ENCODE assay signal across 8 cellular contexts in the genomic region with DNA sequence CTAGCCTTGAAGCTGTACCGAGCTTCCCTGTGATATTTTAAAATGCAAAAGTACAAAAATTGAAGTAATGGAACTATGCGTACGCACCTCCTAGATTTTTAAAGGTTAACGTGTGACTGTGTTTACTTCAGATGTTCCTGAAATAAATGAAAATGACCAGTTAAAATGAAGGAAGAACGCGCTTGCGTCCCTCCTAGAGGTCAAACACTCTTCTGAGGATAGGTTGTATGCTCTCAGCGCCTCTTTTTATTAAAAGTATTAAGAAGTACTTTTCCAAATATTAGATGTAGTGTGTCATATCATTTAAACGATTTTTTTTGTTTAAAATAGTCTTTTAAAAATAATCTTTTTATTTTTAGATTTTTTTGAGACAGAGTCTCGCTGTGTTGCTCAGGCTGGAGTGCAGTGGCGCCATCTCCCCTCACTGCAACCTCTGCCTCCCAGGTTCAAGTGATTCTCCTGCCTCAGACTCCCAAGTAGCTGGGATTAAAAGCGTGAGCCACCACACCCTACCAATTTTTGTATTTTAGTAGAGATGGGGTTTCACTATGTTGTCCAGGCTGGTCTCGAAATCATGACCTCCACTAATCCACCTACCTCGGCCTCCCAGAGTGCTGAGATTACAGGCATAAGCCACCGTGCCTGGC. TPM values are rescaled to one million over a fixed set of nuclear protein-coding genes. Genes with fewer than 3 reads are reported as not detected.
DNase-seq lines count a peak whose midpoint lies in the region; ATAC-seq lines count a peak whose summit lies in the region.

No MANE protein-coding gene starts in this region.

- H3K27me3 Mint-ChIP-seq in dendritic cell treated with granulocyte-macrophage colony-stimulating factor and Interleukin-4, amounts not matched to agents 40 ng/mL and 50 ng/mL, for 4 days = no peaks in the 10 kb centered on the region
- no peaks in the 10 kb centered on the region for H3K27me3 Mint-ChIP-seq in naive thymus-derived CD8-positive, alpha-beta T cell

- peaks cover 34% of the 10 kb centered on the region for H3K36me3 Mint-ChIP-seq in dendritic cell treated with granulocyte-macrophage colony-stimulating factor and Interleukin-4, amounts not matched to agents 40 ng/mL and 50 ng/mL, for 4 days (ENCODE audit: low read depth)
- H3K36me3 Mint-ChIP-seq in naive thymus-derived CD8-positive, alpha-beta T cell = peaks cover 0 to 9% (median 6%) of the 10 kb centered on the region in 3 donors

- no peaks in the 10 kb centered on the region for H3K36me3 ChIP-seq in MG63

- peak overlapping the region; percentile 99 for H3K27ac Mint-ChIP-seq in dendritic cell treated with granulocyte-macrophage colony-stimulating factor and Interleukin-4, amounts not matched to agents 40 ng/mL and 50 ng/mL, for 4 days
- peak overlapping the region; percentile 91 to 98 (median 96) for H3K27ac Mint-ChIP-seq in naive thymus-derived CD8-positive, alpha-beta T cell

- H3K4me3 Mint-ChIP-seq in dendritic cell treated with granulocyte-macrophage colony-stimulating factor and Interleukin-4, amounts not matched to agents 40 ng/mL and 50 ng/mL, for 4 days = peak overlapping the region; percentile 93
- peak overlapping the region; percentile 93 to 98 (median 96) for H3K4me3 Mint-ChIP-seq in naive thymus-derived CD8-positive, alpha-beta T cell

- DNase-seq in MG63 = peak; percentile 8
- DNase-seq in naive thymus-derived CD8-positive, alpha-beta T cell = no peak
- no peak for DNase-seq in NCI-H2196 treated with DMSO at 0.1 percent for 48 hours (lab: John Stamatoyannopoulos, UW; ENCODE audit: unreplicated experiment)
- no peak for DNase-seq in NCI-H446 treated with DMSO at 0.1 percent for 48 hours (lab: John Stamatoyannopoulos, UW)
- DNase-seq in SIG-M5 (lab: John Stamatoyannopoulos, UW) = no peak
- DNase-seq in germinal center (ENCODE audit: low spot score) = no peak

- peaks cover 36% of the 10 kb centered on the region for H3K4me1 Mint-ChIP-seq in dendritic cell treated with granulocyte-macrophage colony-stimulating factor and Interleukin-4, amounts not matched to agents 40 ng/mL and 50 ng/mL, for 4 days (ENCODE audit: low read depth)
- H3K4me1 Mint-ChIP-seq in naive thymus-derived CD8-positive, alpha-beta T cell = peaks cover 6 to 34% (median 18%) of the 10 kb centered on the region in 4 donors

- H3K4me3 ChIP-seq in MG63 = peak overlapping the region; percentile 68

- H3K9me3 Mint-ChIP-seq in dendritic cell treated with granulocyte-macrophage colony-stimulating factor and Interleukin-4, amounts not matched to agents 40 ng/mL and 50 ng/mL, for 4 days = no peaks in the 10 kb centered on the region
- H3K9me3 Mint-ChIP-seq in naive thymus-derived CD8-positive, alpha-beta T cell = no peaks in the 10 kb centered on the region

- H3K27me3 ChIP-seq in MG63 = no peaks in the 10 kb centered on the region

- no peaks in the 10 kb centered on the region for H3K9me3 ChIP-seq in MG63

- intact Hi-C loops in dendritic cell treated with granulocyte-macrophage colony-stimulating factor and Interleukin-4, amounts not matched to agents 40 ng/mL and 50 ng/mL, for 4 days (cut with micrococcal nuclease) = loop anchor here (2.0 kb wide), 1 partner anchor 30 kb away; a partner anchor contains a TSS

- ATAC-seq in GM19455 (IDR thresholded peaks at IDR 0.05; ENCODE audit: unreplicated experiment) = peak; percentile 12
- ATAC-seq in naive thymus-derived CD8-positive, alpha-beta T cell = no peak

- POLR2A ChIA-PET in naive thymus-derived CD8-positive, alpha-beta T cell (lab: Charles Lee) = interaction anchor here (1.1 to 4.3 kb wide), 11 partner anchors 9 to 1153 kb away, joined by 4 to 62 read pairs (median 11); a partner anchor contains a TSS

RNA-seq across cellular contexts. Expression of a gene that starts 30.6 kb away (rescaled TPM):
- total RNA-seq in MG63 (2014; rRNA removed; shearing (Covaris generic); ENCODE audit: low replicate concordance) = 1.4 and 1.8 TPM in 2 replicates
- 10 to 100 TPM; 28.5 to 29.7 TPM for total RNA-seq in naive thymus-derived CD8-positive, alpha-beta T cell
- 1 to 10 TPM; 4.3 to 7.4 (median 5.9) TPM for polyA plus RNA-seq in naive thymus-derived CD8-positive, alpha-beta T cell

Comparison
In these comparisons a context has a peak if more than half of its experiments do, and no peak if none do; other contexts are left out.
1. RNA of a gene that starts 30.6 kb away (total RNA-seq): 28.5 to 29.7 TPM in naive thymus-derived CD8-positive, alpha-beta T cell; 1.4 to 1.8 TPM in MG63; every median in the first group is over 10 times any median in the second.